ENCODE assay signal across 11 cellular contexts in the genomic region with DNA sequence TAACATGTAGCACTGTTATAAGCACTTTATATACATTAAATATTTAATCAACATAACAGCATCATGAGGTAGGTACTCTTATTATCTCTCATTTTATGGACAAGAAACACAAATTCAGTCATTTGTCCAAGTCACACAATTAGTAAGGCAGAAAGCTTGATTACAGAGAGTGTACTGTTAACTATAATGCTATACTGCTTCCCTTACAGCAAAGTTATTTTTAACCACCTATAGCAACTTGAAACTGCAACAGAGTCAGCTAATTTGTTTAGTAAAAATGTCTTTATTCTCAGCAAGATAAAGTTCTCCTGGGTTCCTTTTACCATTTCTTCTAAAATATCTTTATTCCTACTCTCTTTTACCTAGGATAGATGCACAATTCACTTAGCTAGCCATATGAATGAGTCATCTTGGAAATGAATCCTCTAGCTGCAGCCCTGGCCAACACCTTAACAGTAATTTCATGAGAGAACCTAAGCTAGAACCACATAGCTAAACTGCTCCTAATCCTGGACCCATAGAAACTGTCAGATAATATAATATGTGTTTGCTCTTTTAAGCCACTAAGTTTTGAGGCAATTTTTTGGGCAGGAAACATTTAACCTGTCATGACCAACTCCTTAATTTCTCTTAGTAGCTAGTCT.
DNase-seq lines count a peak whose midpoint lies in the region; ATAC-seq, FAIRE-seq and TF ChIP-seq lines count a peak whose summit lies in the region.
"Had no signal": no experiment of that assay in that cellular context is flagged by ENCODE, and none has a peak within 500 bp of the region (broad histone marks: within the 10 kb centered on the region; RNA-seq: fewer than 3 reads in every experiment).

No MANE protein-coding gene starts in this region.

- no peak overlapping the region for H3K4me3 Mint-ChIP-seq in activated CD8-positive, alpha-beta T cell treated with anti-CD3 and anti-CD28 coated beads for 36 hours
- H3K4me3 Mint-ChIP-seq: activated T-cell treated with anti-CD3 and anti-CD28 coated beads, Interleukin-2, amount 50 U/mL, for 24 hours; stimulated activated naive CD8-positive, alpha-beta T cell treated with anti-CD3 and anti-CD28 coated beads, Interleukin-15, Interleukin-2, amounts not matched to agents 100 ng/mL and 50 ng/mL, for 24 hours had no signal

- intact Hi-C loops in activated CD8-positive, alpha-beta T cell treated with anti-CD3 and anti-CD28 coated beads for 36 hours (cut with micrococcal nuclease), result no loop called here

- no peaks in the 10 kb centered on the region for H3K4me1 Mint-ChIP-seq in activated CD8-positive, alpha-beta T cell treated with anti-CD3 and anti-CD28 coated beads for 36 hours (ENCODE audit: low read depth)

- TF ChIP-seq CTCF in activated CD8-positive, alpha-beta T cell treated with anti-CD3 and anti-CD28 coated beads for 36 hours (IDR thresholded peaks at IDR 0.05), result no peak

- ATAC-seq in GM18517 (IDR thresholded peaks at IDR 0.05; ENCODE audit: unreplicated experiment), result peak; percentile 87
- ATAC-seq in activated CD8-positive, alpha-beta T cell treated with anti-CD3 and anti-CD28 coated beads for 36 hours, result no peak

- H3K27me3 Mint-ChIP-seq in activated CD8-positive, alpha-beta T cell treated with anti-CD3 and anti-CD28 coated beads for 36 hours, result no peaks in the 10 kb centered on the region
- H3K27me3 Mint-ChIP-seq: activated T-cell treated with anti-CD3 and anti-CD28 coated beads, Interleukin-2, amount 50 U/mL, for 24 hours; stimulated activated naive CD8-positive, alpha-beta T cell treated with anti-CD3 and anti-CD28 coated beads, Interleukin-15, Interleukin-2, amounts not matched to agents 100 ng/mL and 50 ng/mL, for 24 hours had no signal

- CTCF ChIA-PET in activated CD8-positive, alpha-beta T cell treated with anti-CD3 and anti-CD28 coated beads for 36 hours (lab: Charles Lee), result interaction anchor here (1.0 to 1.5 kb wide), 3 partner anchors 11 to 75 kb away, joined by 3 to 6 read pairs (median 4); no protein-coding TSS in a partner anchor

- TF ChIP-seq POLR2A in H54 (IDR thresholded peaks at IDR 0.05; ENCODE audit: low read depth, low read length), result no peak

- POLR2A ChIA-PET in activated CD8-positive, alpha-beta T cell treated with anti-CD3 and anti-CD28 coated beads for 36 hours (lab: Charles Lee), result no interaction called here

- peak; percentile 33 for FAIRE-seq in H54 (lab: Jason Lieb, UNC)

- H3K36me3 Mint-ChIP-seq in activated CD8-positive, alpha-beta T cell treated with anti-CD3 and anti-CD28 coated beads for 36 hours (ENCODE audit: low read depth), result peaks cover 5% of the 10 kb centered on the region

- no peaks in the 10 kb centered on the region for H3K9me3 Mint-ChIP-seq in activated CD8-positive, alpha-beta T cell treated with anti-CD3 and anti-CD28 coated beads for 36 hours
- H3K9me3 Mint-ChIP-seq: activated T-cell treated with anti-CD3 and anti-CD28 coated beads, Interleukin-2, amount 50 U/mL, for 24 hours; stimulated activated naive CD8-positive, alpha-beta T cell treated with anti-CD3 and anti-CD28 coated beads, Interleukin-15, Interleukin-2, amounts not matched to agents 100 ng/mL and 50 ng/mL, for 24 hours had no signal

- no peak overlapping the region for H3K27ac Mint-ChIP-seq in activated CD8-positive, alpha-beta T cell treated with anti-CD3 and anti-CD28 coated beads for 36 hours
- H3K27ac Mint-ChIP-seq: activated T-cell treated with anti-CD3 and anti-CD28 coated beads, Interleukin-2, amount 50 U/mL, for 24 hours; stimulated activated naive CD8-positive, alpha-beta T cell treated with anti-CD3 and anti-CD28 coated beads, Interleukin-15, Interleukin-2, amounts not matched to agents 100 ng/mL and 50 ng/mL, for 24 hours had no signal

- DNase-seq in H54 (ENCODE audit: insufficient read length, low spot score) (peak; percentile 5), HT1080 (ENCODE audit: low read depth) (peak; percentile 42), iris pigment epithelial cell (ENCODE audit: low read depth) (peak; percentile 47), midbrain (lab: John Stamatoyannopoulos, UW) (no peak), NCI-H1048 (lab: John Stamatoyannopoulos, UW) (no peak), NCI-H345 treated with DMSO at 0.1 percent for 48 hours (lab: John Stamatoyannopoulos, UW; ENCODE audit: unreplicated experiment) (no peak)
- no peak for DNase-seq in activated CD8-positive, alpha-beta T cell treated with anti-CD3 and anti-CD28 coated beads for 36 hours
- DNase-seq: activated T-cell treated with anti-CD3 and anti-CD28 coated beads, Interleukin-2, amount 50 U/mL, for 24 hours; NCI-H1436 treated with DMSO at 0.1 percent for 48 hours had no signal

Comparison
In these comparisons a context has a peak if more than half of its experiments do, and no peak if none do; other contexts are left out.
1. DNase-seq: peak in H54 (single experiment), HT1080 (single experiment) and iris pigment epithelial cell (single experiment); none in midbrain (single experiment), NCI-H1048 (single experiment), NCI-H345 treated with DMSO at 0.1 percent for 48 hours (single experiment) and activated CD8-positive, alpha-beta T cell treated with anti-CD3 and anti-CD28 coated beads for 36 hours (single experiment).